ENCODE assay signal across 7 cellular contexts in the genomic region with DNA sequence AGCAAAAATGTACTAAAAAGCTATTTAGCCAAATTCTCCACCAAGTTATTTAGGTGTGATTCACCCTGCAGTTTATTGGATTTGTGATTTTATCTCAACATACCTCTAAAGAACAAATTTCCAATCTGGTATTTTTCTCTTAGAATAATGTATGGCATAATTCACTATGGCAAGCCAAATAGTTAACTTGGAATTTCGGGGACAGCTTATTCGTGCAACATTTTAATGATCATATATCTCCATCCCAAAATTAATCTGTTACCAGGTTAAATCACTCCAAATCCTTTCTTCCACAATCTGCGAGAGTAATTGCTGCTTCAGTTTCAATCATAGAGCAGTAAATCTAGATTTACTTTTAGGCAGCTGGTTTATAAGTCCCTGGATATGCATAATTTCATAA. TPM values are rescaled to one million over a fixed set of nuclear protein-coding genes. Genes with fewer than 3 reads are reported as not detected.
"Had no signal": no experiment of that assay in that cellular context is flagged by ENCODE, and none has a peak within 500 bp of the region (broad histone marks: within the 10 kb centered on the region; RNA-seq: fewer than 3 reads in every experiment).

No MANE protein-coding gene starts in this region.

- DNase-seq: IMR-90, KBM-7 had no signal

- H3K27ac ChIP-seq: HL-60 had no signal

- ATAC-seq: HepG2, K562 had no signal

- H3K4me3 ChIP-seq: K562 had no signal

RNA-seq across cellular contexts. Expression of a gene that starts 53.4 kb away (rescaled TPM):
- total RNA-seq: HepG2, HT-29, IMR-90, K562 had no signal
- polyA plus RNA-seq: IgD-negative memory B cell, IMR-90, K562 had no signal
